Comparison of ENCODE assay signal across 2 cellular contexts in the genomic region with DNA sequence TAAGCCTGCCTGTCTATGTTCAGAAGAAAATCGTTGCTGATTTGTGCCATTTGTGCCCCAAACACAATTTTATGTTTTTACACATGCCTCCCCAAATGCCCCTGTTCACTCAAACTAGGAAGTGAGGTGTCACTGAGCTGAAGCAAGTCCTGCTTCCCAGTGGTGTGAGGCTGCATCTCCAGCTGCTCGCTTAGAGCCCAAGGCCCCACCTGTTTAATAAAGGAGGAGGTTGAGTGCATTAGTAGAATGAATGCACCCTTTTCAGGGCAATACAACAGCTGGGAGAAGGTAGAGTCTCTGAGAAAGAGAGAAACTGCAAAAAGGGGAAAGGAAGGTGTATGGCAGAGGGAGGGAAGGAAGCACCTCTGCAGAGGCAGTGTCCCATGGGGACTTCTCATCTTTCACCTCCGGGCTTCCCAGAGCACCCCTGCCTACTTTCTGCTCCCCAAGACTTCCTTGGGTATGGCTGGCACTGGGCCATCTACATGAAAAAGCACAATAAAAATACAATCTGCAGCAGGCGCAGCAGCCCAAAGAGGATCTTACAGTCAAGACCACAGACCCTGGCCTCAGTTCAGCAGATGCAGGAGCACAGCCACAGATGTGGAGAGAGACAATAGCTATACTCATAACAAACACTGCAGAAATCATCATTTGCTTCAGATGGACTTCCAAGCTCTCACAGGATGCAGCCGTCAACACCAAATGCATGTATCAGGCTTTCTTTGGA.
TF ChIP-seq lines count a peak whose summit lies in the region.

No MANE protein-coding gene starts in this region.

TF ChIP-seq in SK-N-SH, 30 proteins besides CTCF, POLR2A, EP300 and RAD21 (continued from another document):
- TF ChIP-seq IRF3 (IDR thresholded peaks at IDR 0.05; ENCODE audit: low read depth, low read length) (no peak), SMC3 (IDR thresholded peaks at IDR 0.05; ENCODE audit: low read depth, low read length) (no peak), RCOR1 (IDR thresholded peaks at IDR 0.05; ENCODE audit: low read length) (no peak), RFX5 (IDR thresholded peaks at IDR 0.05; ENCODE audit: low read length) (no peak)
- TF ChIP-seq, protein P1, sequence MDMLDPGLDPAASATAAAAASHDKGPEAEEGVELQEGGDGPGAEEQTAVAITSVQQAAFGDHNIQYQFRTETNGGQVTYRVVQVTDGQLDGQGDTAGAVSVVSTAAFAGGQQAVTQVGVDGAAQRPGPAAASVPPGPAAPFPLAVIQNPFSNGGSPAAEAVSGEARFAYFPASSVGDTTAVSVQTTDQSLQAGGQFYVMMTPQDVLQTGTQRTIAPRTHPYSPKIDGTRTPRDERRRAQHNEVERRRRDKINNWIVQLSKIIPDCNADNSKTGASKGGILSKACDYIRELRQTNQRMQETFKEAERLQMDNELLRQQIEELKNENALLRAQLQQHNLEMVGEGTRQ (IDR thresholded peaks at IDR 0.05; ENCODE audit: borderline replicate concordance, low read depth, low read length), result no peak

TF ChIP-seq in SK-N-SH treated with all-trans-retinoic acid at 6 μM for 48 hours, 23 proteins besides CTCF, POLR2A, EP300 and RAD21 (continued from another document):
- TF ChIP-seq CSRNP3 (CRISPR knock-in tag; IDR thresholded peaks at IDR 0.05), result no peak
- no peak for TF ChIP-seq SNAI2 (CRISPR knock-in tag; IDR thresholded peaks at IDR 0.05)
- TF ChIP-seq ZFP3 (CRISPR knock-in tag; IDR thresholded peaks at IDR 0.05), result no peak
- TF ChIP-seq OSR1 (CRISPR knock-in tag; IDR thresholded peaks at IDR 0.05), result no peak
- no peak for TF ChIP-seq ESRRG (CRISPR knock-in tag; IDR thresholded peaks at IDR 0.05)
- TF ChIP-seq TOX (CRISPR knock-in tag; IDR thresholded peaks at IDR 0.05; ENCODE audit: borderline replicate concordance), result no peak
- no peak for TF ChIP-seq PATZ1 (CRISPR knock-in tag; IDR thresholded peaks at IDR 0.05; ENCODE audit: borderline replicate concordance)
- no peak for TF ChIP-seq GLIS3 (CRISPR knock-in tag; IDR thresholded peaks at IDR 0.05)
- TF ChIP-seq TCF4 (CRISPR knock-in tag; IDR thresholded peaks at IDR 0.05; ENCODE audit: borderline replicate concordance), result no peak
